Comparison of ENCODE assay signal across 11 cellular contexts in the genomic region with DNA sequence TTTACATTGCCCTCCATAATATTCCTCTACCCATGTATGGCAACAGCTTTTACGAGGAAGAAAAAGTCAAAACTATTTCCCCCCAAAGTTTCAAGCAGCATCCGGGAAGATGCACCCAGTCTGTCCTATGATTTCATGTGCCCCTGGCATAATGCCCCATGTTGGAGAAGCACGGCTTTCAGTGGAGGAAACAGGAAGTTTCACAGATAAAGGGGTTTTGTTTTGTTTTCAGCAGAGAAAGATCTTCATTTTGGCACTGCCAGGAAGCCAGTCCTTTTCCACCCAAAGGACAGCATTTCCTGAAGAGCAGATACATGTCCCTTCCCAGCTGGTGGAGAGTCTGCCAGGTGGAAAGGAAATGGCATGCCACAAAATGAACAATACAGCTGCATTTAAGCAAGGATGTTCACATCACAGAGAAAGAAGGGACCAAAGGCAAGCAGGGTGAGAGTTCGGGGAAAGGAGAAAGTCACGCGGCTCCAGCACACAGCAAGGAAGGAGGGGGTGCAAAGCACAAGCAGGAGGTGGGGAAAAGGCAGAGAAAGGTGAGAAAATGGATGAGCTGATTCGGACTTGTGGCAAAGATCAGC.
DNase-seq lines count a peak whose midpoint lies in the region; ATAC-seq, FAIRE-seq and TF ChIP-seq lines count a peak whose summit lies in the region.
"Had no signal": no experiment of that assay in that cellular context is flagged by ENCODE, and none has a peak within 500 bp of the region (broad histone marks: within the 10 kb centered on the region; RNA-seq: fewer than 3 reads in every experiment).

No MANE protein-coding gene starts in this region.

- peak; percentile 81 for FAIRE-seq in GM12891 (lab: Jason Lieb, UNC)
- FAIRE-seq: colon had no signal

- H3K36me3 ChIP-seq in BLaER1 treated with 17β-estradiol and CSF1 and Interleukin-3, amounts not matched to agents 10 nM and 100 nM: no peaks in the 10 kb centered on the region

- no peaks in the 10 kb centered on the region for H4K20me1 ChIP-seq in BLaER1 treated with 17β-estradiol and CSF1 and Interleukin-3, amounts not matched to agents 10 nM and 100 nM

- peaks cover 15 to 43% (median 37%) of the 10 kb centered on the region in 10 experiments for H3K4me1 ChIP-seq in BLaER1 treated with 17β-estradiol and CSF1 and Interleukin-3, amounts not matched to agents 10 nM and 100 nM

- peak overlapping the region; percentile 44 for H3K4me3 Mint-ChIP-seq in activated naive CD8-positive, alpha-beta T cell

- H3K9ac ChIP-seq in BLaER1 treated with 17β-estradiol and CSF1 and Interleukin-3, amounts not matched to agents 10 nM and 100 nM: peak overlapping the region; percentile 2 to 72 (median 59); a peak in 20 of 22 replicates

- H3K4me3 ChIP-seq in BLaER1 treated with 17β-estradiol and CSF1 and Interleukin-3, amounts not matched to agents 10 nM and 100 nM: peak overlapping the region in 9 of 10 experiments; percentile 6 to 58 (median 35); a peak in 11 of 20 replicates

- peaks cover 0 to 17% (median 14%) of the 10 kb centered on the region in 11 experiments; a peak in 14 of 22 replicates for H3K9me3 ChIP-seq in BLaER1 treated with 17β-estradiol and CSF1 and Interleukin-3, amounts not matched to agents 10 nM and 100 nM (replicated peaks in 1 of 11)

- TF ChIP-seq POLR2A in GM12891 (IDR thresholded peaks at IDR 0.05; ENCODE audit: low read depth, low read length): no peak

- no peaks in the 10 kb centered on the region for H3K27me3 ChIP-seq in BLaER1 treated with 17β-estradiol and CSF1 and Interleukin-3, amounts not matched to agents 10 nM and 100 nM

- no peaks in the 10 kb centered on the region for H3K27me3 Mint-ChIP-seq in activated naive CD8-positive, alpha-beta T cell

- ATAC-seq in GM21515 (IDR thresholded peaks at IDR 0.05; ENCODE audit: unreplicated experiment): no peak
- no peak for ATAC-seq in GM21737 (IDR thresholded peaks at IDR 0.05; ENCODE audit: unreplicated experiment)

- H3K27ac Mint-ChIP-seq in activated naive CD8-positive, alpha-beta T cell: peak overlapping the region; percentile 68

- peak overlapping the region; percentile 74 to 85 (median 80) for H3K4me2 ChIP-seq in BLaER1 treated with 17β-estradiol and CSF1 and Interleukin-3, amounts not matched to agents 10 nM and 100 nM

- peak overlapping the region; percentile 27 to 83 (median 74); a peak in 21 of 22 replicates for H3K27ac ChIP-seq in BLaER1 treated with 17β-estradiol and CSF1 and Interleukin-3, amounts not matched to agents 10 nM and 100 nM

- H3K36me3 Mint-ChIP-seq in activated naive CD8-positive, alpha-beta T cell: peaks cover 4% of the 10 kb centered on the region

- H3K4me1 Mint-ChIP-seq in activated naive CD8-positive, alpha-beta T cell (ENCODE audit: low read depth): peaks cover 61% of the 10 kb centered on the region

- DNase-seq in GM12891 (ENCODE audit: insufficient read length, low spot score): no peak
- peak; percentile 15 to 54 for DNase-seq in lung microvascular endothelial cell (ENCODE audit: low read depth in 2 of 2)
- DNase-seq in cortex of kidney (lab: John Stamatoyannopoulos, UW): no peak
- no peak for DNase-seq in stimulated activated CD4-positive, alpha-beta T cell treated with anti-CD3 and anti-CD28 coated beads, Interleukin-12 subunit alpha, Interleukin-12 subunit beta, amount 100 ng/mL, for 4 hours
- DNase-seq: activated CD8-positive, alpha-beta memory T cell treated with anti-CD3 and anti-CD28 coated beads, Interleukin-2, amount 50 U/mL, for 48 hours; NCI-H510A had no signal

- peaks cover 9% of the 10 kb centered on the region for H3K9me3 Mint-ChIP-seq in activated naive CD8-positive, alpha-beta T cell (ENCODE audit: low read depth)

TF ChIP-seq in GM12891, 5 proteins besides CTCF, POLR2A, EP300 and RAD21:
- TF ChIP-seq PAX5 (IDR thresholded peaks at IDR 0.05; ENCODE audit: insufficient read depth, low read length, severe bottlenecking) (no peak), TAF1 (IDR thresholded peaks at IDR 0.05; ENCODE audit: low read depth, low read length) (no peak), POLR2AphosphoS5 (IDR thresholded peaks at IDR 0.05; ENCODE audit: low read depth, low read length) (no peak), POU2F2 (IDR thresholded peaks at IDR 0.05; ENCODE audit: low read depth, low read length) (no peak)
TF ChIP-seq in GM12891: peak in this region for 0.

Comparison
In these comparisons a context has a peak if more than half of its experiments do, and no peak if none do; other contexts are left out.
1. DNase-seq: peak in lung microvascular endothelial cell (2 of 2); none in GM12891 (single experiment), cortex of kidney (single experiment) and stimulated activated CD4-positive, alpha-beta T cell treated with anti-CD3 and anti-CD28 coated beads, Interleukin-12 subunit alpha, Interleukin-12 subunit beta, amount 100 ng/mL, for 4 hours (single experiment).